In genomic region chr18:57587262-57587661, GRCh38 we compare ENCODE assay signal across 8 cellular contexts. TPM values are rescaled to one million over a fixed set of nuclear protein-coding genes. Genes with fewer than 3 reads are reported as not detected.
A peak's percentile ranks its signal among the peaks of the same experiment; 100 is the strongest.
DNase-seq lines count a peak whose midpoint lies in the region; ATAC-seq and TF ChIP-seq lines count a peak whose summit lies in the region.

No MANE protein-coding gene starts in this region.

- H2AK9ac ChIP-seq in IMR-90 (replicated peaks; ENCODE audit: low read depth, low read length, poor library complexity): no peak overlapping the region

- peak overlapping the region; percentile 82 to 94 (median 87) for H3K4me3 Mint-ChIP-seq in brain

- no peaks in the 10 kb centered on the region; a peak in 2 of 22 replicates for H3K36me3 ChIP-seq in BLaER1 treated with 17β-estradiol and CSF1 and Interleukin-3, amounts not matched to agents 10 nM and 100 nM
- H3K36me3 ChIP-seq in IMR-90 (ENCODE audit: control insufficient read depth, insufficient read depth, low read length) (peaks cover 3% of the 10 kb centered on the region; the same call in 1 of the 2 replicates), neuron (ENCODE audit: insufficient read depth, low read length) (no peaks in the 10 kb centered on the region)

- peaks cover 18% of the 10 kb centered on the region for H3K36me3 Mint-ChIP-seq in brain

- DNase-seq in IMR-90 (no peak), NCI-H526 treated with DMSO at 0.1 percent for 48 hours (lab: John Stamatoyannopoulos, UW) (no peak), cerebellar nuclear complex (lab: John Stamatoyannopoulos, UW) (no peak)

- H2BK15ac ChIP-seq in IMR-90 (ENCODE audit: low read depth, low read length): no peak overlapping the region

- peak overlapping the region in 4 of 5 experiments; percentile 75 to 87 (median 86) for H3K27ac Mint-ChIP-seq in brain

- no peaks in the 10 kb centered on the region for H3K9me3 ChIP-seq in BLaER1 treated with 17β-estradiol and CSF1 and Interleukin-3, amounts not matched to agents 10 nM and 100 nM (replicated peaks in 1 of 11)
- H3K9me3 ChIP-seq in IMR-90 (ENCODE audit: control insufficient read depth, insufficient read depth, low read length): no peaks in the 10 kb centered on the region
- no peaks in the 10 kb centered on the region for H3K9me3 ChIP-seq in neuron (ENCODE audit: low read length)

- H2BK120ac ChIP-seq in IMR-90 (ENCODE audit: low read depth, low read length): peak overlapping the region; percentile 1; the same call in 1 of the 2 replicates

- no peak overlapping the region for H2BK5ac ChIP-seq in IMR-90 (ENCODE audit: low read depth, low read length, poor library complexity, severe bottlenecking)

- H4K20me1 ChIP-seq in BLaER1 treated with 17β-estradiol and CSF1 and Interleukin-3, amounts not matched to agents 10 nM and 100 nM: no peaks in the 10 kb centered on the region; a peak in 1 of 22 replicates
- H4K20me1 ChIP-seq in IMR-90 (ENCODE audit: insufficient read depth, low read length): no peaks in the 10 kb centered on the region

- intact Hi-C loops in IMR-90 (cut with micrococcal nuclease): no loop called here

- no peaks in the 10 kb centered on the region for H3K9me3 Mint-ChIP-seq in brain

- H3K27me3 ChIP-seq in BLaER1 treated with 17β-estradiol and CSF1 and Interleukin-3, amounts not matched to agents 10 nM and 100 nM: no peaks in the 10 kb centered on the region
- H3K27me3 ChIP-seq in IMR-90 (ENCODE audit: control insufficient read depth, insufficient read depth, low read length): no peaks in the 10 kb centered on the region
- no peaks in the 10 kb centered on the region for H3K27me3 ChIP-seq in neuron (ENCODE audit: insufficient read depth, low read length)

- H4K5ac ChIP-seq in IMR-90 (ENCODE audit: low read depth, low read length): 0 out of 2 replicates have a peak overlapping the region, but pooled peaks have one; percentile 89

- H3K27me3 Mint-ChIP-seq in brain: peaks cover 3% of the 10 kb centered on the region

- H4K8ac ChIP-seq in IMR-90 (ENCODE audit: low read depth in 2 of 2, low read length in 2 of 2): peak overlapping the region; percentile 83 to 96; a peak in 2 of 4 replicates

- CTCF ChIA-PET in IMR-90 (lab: Yijun Ruan, JAX): no interaction called here

- no peak for ATAC-seq in IMR-90 (ENCODE audit: low read depth)
- ATAC-seq in GM18870 (IDR thresholded peaks at IDR 0.05; ENCODE audit: unreplicated experiment): no peak
- ATAC-seq in HG03280 (IDR thresholded peaks at IDR 0.05; ENCODE audit: unreplicated experiment): no peak

- TF ChIP-seq CTCF in IMR-90 (conservative IDR thresholded peaks at IDR 0.05; ENCODE audit: low read depth, low read length) (no peak), brain (conservative IDR thresholded peaks at IDR 0.05) (no peak)

- H2AK5ac ChIP-seq in IMR-90 (ENCODE audit: low read depth, low read length): 0 out of 2 replicates have a peak overlapping the region, but pooled peaks have one; percentile 30

- no peak overlapping the region for H3K14ac ChIP-seq in IMR-90 (replicated peaks; ENCODE audit: low read depth, low read length)

- H4K91ac ChIP-seq in IMR-90 (ENCODE audit: insufficient read depth, low read depth, low read length): no peak overlapping the region

- peaks cover 7 to 10% of the 10 kb centered on the region in 2 experiments for H3K79me1 ChIP-seq in IMR-90 (ENCODE audit: low read depth in 1 of 2, low read length in 2 of 2)

- peak overlapping the region; percentile 56; the same call in 1 of the 2 replicates for H3K4ac ChIP-seq in IMR-90 (ENCODE audit: low read depth, low read length)

- peak overlapping the region in 6 of 11 experiments; percentile 70 to 86 (median 80); a peak in 9 of 22 replicates for H3K27ac ChIP-seq in BLaER1 treated with 17β-estradiol and CSF1 and Interleukin-3, amounts not matched to agents 10 nM and 100 nM
- no peak overlapping the region; the same call in 1 of the 2 replicates for H3K27ac ChIP-seq in IMR-90 (ENCODE audit: insufficient read depth, low read length)

- no peak overlapping the region for H2BK20ac ChIP-seq in IMR-90 (ENCODE audit: low read depth, low read length)

- peak overlapping the region; percentile 86 for H2AFZ ChIP-seq in IMR-90 (replicated peaks; ENCODE audit: low read length, poor library complexity)
- peak overlapping the region; percentile 98 for H2AFZ ChIP-seq in neuron (ENCODE audit: low read depth, low read length)

- no peak overlapping the region for H3K18ac ChIP-seq in IMR-90 (ENCODE audit: low read depth, low read length)

- H3K4me3 ChIP-seq in BLaER1 treated with 17β-estradiol and CSF1 and Interleukin-3, amounts not matched to agents 10 nM and 100 nM: peak overlapping the region in 3 of 10 experiments; percentile 66 to 77 (median 76); a peak in 4 of 20 replicates
- H3K4me3 ChIP-seq in IMR-90 (ENCODE audit: insufficient read depth, low read depth, low read length) (no peak overlapping the region), neuron (ENCODE audit: low read length) (no peak overlapping the region)

- dilution Hi-C loops in IMR-90 (cut with HindIII; ENCODE audit: low sequenced_read_pairs, unreplicated experiment): no loop called here

- peak overlapping the region in 3 of 11 experiments; percentile 83 to 88 (median 86); a peak in 3 of 22 replicates for H3K9ac ChIP-seq in BLaER1 treated with 17β-estradiol and CSF1 and Interleukin-3, amounts not matched to agents 10 nM and 100 nM
- H3K9ac ChIP-seq in IMR-90 (ENCODE audit: low read depth, low read length): no peak overlapping the region

- peak overlapping the region in 9 of 11 experiments; percentile 86 to 99 (median 96); a peak in 10 of 22 replicates for H3K4me2 ChIP-seq in BLaER1 treated with 17β-estradiol and CSF1 and Interleukin-3, amounts not matched to agents 10 nM and 100 nM
- no peak overlapping the region for H3K4me2 ChIP-seq in IMR-90 (ENCODE audit: low read depth, low read length)

- peaks cover 10 to 17% (median 11%) of the 10 kb centered on the region in 10 experiments for H3K4me1 ChIP-seq in BLaER1 treated with 17β-estradiol and CSF1 and Interleukin-3, amounts not matched to agents 10 nM and 100 nM
- peaks cover 3% of the 10 kb centered on the region; the same call in 1 of the 2 replicates for H3K4me1 ChIP-seq in IMR-90 (ENCODE audit: control insufficient read depth, insufficient read depth, low read length)
- peaks cover 15% of the 10 kb centered on the region for H3K4me1 ChIP-seq in neuron (ENCODE audit: insufficient read depth, low read length)

- H3K4me1 Mint-ChIP-seq in brain: peaks cover 41% of the 10 kb centered on the region

- no TSS peak for BruUV-seq in IMR-90 (replicated peaks; lab: Mats Ljungman, UMichigan)

- TF ChIP-seq POLR2A in IMR-90 (IDR thresholded peaks at IDR 0.05; ENCODE audit: low read depth, low read length): no peak

- no peak overlapping the region for H3K23ac ChIP-seq in IMR-90 (ENCODE audit: low read depth, low read length)

- no peak overlapping the region; the same call in 1 of the 2 replicates for H3K56ac ChIP-seq in IMR-90 (ENCODE audit: extremely low read depth, insufficient read depth, low read length)

- H3K9me1 ChIP-seq in IMR-90 (ENCODE audit: insufficient read depth, low read length): peaks cover 9% of the 10 kb centered on the region

- WGBS in IMR-90 (ENCODE audit: extremely low coverage in 2 of 2, insufficient read length in 1 of 2), 2 experiments: no CpG with 5 or more reads among the region's 11 CpGs

- POLR2A ChIA-PET in IMR-90 (lab: Charles Lee; ENCODE audit: unreplicated experiment): no interaction called here

- TF ChIP-seq RAD21 in IMR-90 (IDR thresholded peaks at IDR 0.05; ENCODE audit: low read length): no peak

- in situ Hi-C loops in IMR-90 (cut with MboI; ENCODE audit: low sequenced_read_pairs): no loop called here

TF ChIP-seq in IMR-90, 13 proteins besides CTCF, POLR2A, EP300 and RAD21:
- no peak for TF ChIP-seq MXI1 (IDR thresholded peaks at IDR 0.05; ENCODE audit: borderline replicate concordance, low read depth, low read length)
- no peak for TF ChIP-seq CHD1 (IDR thresholded peaks at IDR 0.05; ENCODE audit: low read depth, low read length)
- no peak for TF ChIP-seq SMC3 (IDR thresholded peaks at IDR 0.05; ENCODE audit: low read depth, low read length)
- TF ChIP-seq FOS (IDR thresholded peaks at IDR 0.05; ENCODE audit: low read depth, low read length): no peak
- no peak for TF ChIP-seq RCOR1 (IDR thresholded peaks at IDR 0.05; ENCODE audit: insufficient replicate concordance, low read length)
- no peak for TF ChIP-seq CEBPB (IDR thresholded peaks at IDR 0.05; ENCODE audit: low read depth, low read length)
- TF ChIP-seq BHLHE40 (IDR thresholded peaks at IDR 0.05; ENCODE audit: low read depth, low read length): no peak

RNA-seq across cellular contexts. Expression of gene FECH, which starts 0.8 kb away (rescaled TPM):
- total RNA-seq in IMR-90 (2012; rRNA removed): 29.2 and 52.2 TPM in 2 replicates
- polyA plus RNA-seq in IMR-90 (2012; rRNA removed) (32.3 and 35.3 TPM in 2 replicates), brain (ENCODE audit: insufficient read depth, low read depth, low replicate concordance) (25.8 TPM)
- 28.3 and 34.8 TPM in 2 replicates for polyA plus RNA-seq in IMR-90 (2012; cell fraction: cytosol; rRNA removed)
- 13.9 and 29.9 TPM in 2 replicates for polyA plus RNA-seq in IMR-90 (2012; cell fraction: nucleus; rRNA removed; ENCODE audit: low replicate concordance)

RNA-seq across cellular contexts. Expression of gene NARS1, which starts 34.4 kb away (rescaled TPM):
- 142 and 227 TPM in 2 replicates for total RNA-seq in IMR-90 (2012; rRNA removed)
- polyA plus RNA-seq in IMR-90 (2012; rRNA removed) (89.8 and 110 TPM in 2 replicates), brain (ENCODE audit: insufficient read depth, low read depth, low replicate concordance) (106 TPM)
- 19.6 and 58.0 TPM in 2 replicates for polyA plus RNA-seq in IMR-90 (2012; cell fraction: cytosol; rRNA removed)
- 17.3 and 172 TPM in 2 replicates for polyA plus RNA-seq in IMR-90 (2012; cell fraction: nucleus; rRNA removed; ENCODE audit: low replicate concordance)
